Comparison of ENCODE assay signal across 1 cellular context in the genomic region with DNA sequence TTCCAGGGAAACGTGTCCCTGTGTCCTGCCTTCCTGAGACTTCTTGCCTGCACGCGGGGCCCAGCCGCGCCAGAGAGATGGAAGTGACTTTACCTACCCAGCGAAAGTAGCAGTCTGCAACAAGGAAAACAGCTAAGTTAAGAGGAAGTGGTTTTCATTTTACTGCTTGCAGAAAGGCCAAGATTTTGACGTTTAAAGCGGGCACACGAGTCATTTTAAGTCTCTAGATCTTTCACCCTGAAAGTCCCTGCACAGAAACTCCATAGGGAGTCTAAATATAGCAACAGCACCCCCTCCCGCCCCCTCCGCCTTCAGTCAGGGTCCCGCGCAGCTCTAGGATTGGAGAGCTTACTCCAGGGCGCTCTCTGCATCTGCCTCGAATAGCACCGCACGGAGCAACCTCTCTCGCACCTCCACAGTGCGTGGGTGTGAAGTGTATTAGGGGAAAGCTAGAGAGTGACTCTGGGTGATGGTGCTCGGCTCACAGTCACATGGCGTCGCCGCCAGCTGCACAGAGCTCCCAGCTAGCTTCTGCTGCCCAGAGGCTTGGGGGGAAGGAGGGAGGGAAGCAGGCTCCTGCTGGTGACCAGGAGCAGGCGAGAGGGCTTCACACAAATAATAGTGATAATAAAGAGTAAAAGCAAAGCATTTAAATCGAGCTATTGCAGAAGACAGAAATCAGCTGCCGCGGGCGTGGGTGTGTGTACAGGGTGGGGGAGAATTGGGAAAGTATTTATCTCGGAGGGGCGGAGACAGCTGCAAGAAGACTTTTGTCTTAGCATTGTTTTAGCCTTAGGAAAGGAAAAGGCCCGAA.
TF ChIP-seq lines count a peak whose summit lies in the region.

No MANE protein-coding gene starts in this region.

TF ChIP-seq in IMR-90, 13 proteins besides CTCF, POLR2A, EP300 and RAD21 (continued from another document):
- TF ChIP-seq, protein P1, sequence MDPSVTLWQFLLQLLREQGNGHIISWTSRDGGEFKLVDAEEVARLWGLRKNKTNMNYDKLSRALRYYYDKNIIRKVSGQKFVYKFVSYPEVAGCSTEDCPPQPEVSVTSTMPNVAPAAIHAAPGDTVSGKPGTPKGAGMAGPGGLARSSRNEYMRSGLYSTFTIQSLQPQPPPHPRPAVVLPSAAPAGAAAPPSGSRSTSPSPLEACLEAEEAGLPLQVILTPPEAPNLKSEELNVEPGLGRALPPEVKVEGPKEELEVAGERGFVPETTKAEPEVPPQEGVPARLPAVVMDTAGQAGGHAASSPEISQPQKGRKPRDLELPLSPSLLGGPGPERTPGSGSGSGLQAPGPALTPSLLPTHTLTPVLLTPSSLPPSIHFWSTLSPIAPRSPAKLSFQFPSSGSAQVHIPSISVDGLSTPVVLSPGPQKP (IDR thresholded peaks at IDR 0.05; ENCODE audit: borderline replicate concordance, low read depth, low read length), result no peak
- TF ChIP-seq RCOR1 (IDR thresholded peaks at IDR 0.05; ENCODE audit: insufficient replicate concordance, low read length), result no peak
- no peak for TF ChIP-seq MAZ (IDR thresholded peaks at IDR 0.05; ENCODE audit: borderline replicate concordance, low read depth, low read length)
- no peak for TF ChIP-seq FOS (IDR thresholded peaks at IDR 0.05; ENCODE audit: low read depth, low read length)
